ENCODE assay signal across 8 cellular contexts in genomic region chr1:2412395-2412772, GRCh38. TPM values are rescaled to one million over a fixed set of nuclear protein-coding genes. Genes with fewer than 3 reads are reported as not detected.
DNase-seq lines count a peak whose midpoint lies in the region; ATAC-seq and TF ChIP-seq lines count a peak whose summit lies in the region.

TSS of gene PEX10 (minus strand) at chr1:2412564. CDS start at chr1:2412502, 62 bp downstream.

- peak within 1 kb of the TSS; percentile 82 for H3K27ac Mint-ChIP-seq in activated CD4-positive, alpha-beta memory T cell treated with anti-CD3 and anti-CD28 coated beads for 36 hours

- under 1% methylated on average over 55 of the region's 55 CpGs for WGBS in liver

- H3K9me3 ChIP-seq in liver (ENCODE audit: control insufficient read depth in 4 of 4, low read length in 3 of 4) = no peaks in the 10 kb centered on the region

- H3K27me3 ChIP-seq in liver (ENCODE audit: control insufficient read depth in 4 of 4, insufficient read depth in 4 of 4, low read length in 3 of 4) = no peaks in the 10 kb centered on the region

- H3K27ac ChIP-seq in liver (ENCODE audit: low read depth in 1 of 2, low read length in 2 of 2) = peak within 1 kb of the TSS; percentile 81 to 95

- no peaks in the 10 kb centered on the region for H3K27me3 Mint-ChIP-seq in activated CD4-positive, alpha-beta memory T cell treated with anti-CD3 and anti-CD28 coated beads for 36 hours

- peaks cover 0 to 2% (median 0%) of the 10 kb centered on the region in 4 donors for H3K36me3 ChIP-seq in liver (ENCODE audit: control insufficient read depth in 4 of 4, insufficient read depth in 3 of 4, low read depth in 1 of 4, low read length in 3 of 4)

- peak; percentile 69 for ATAC-seq in GM19438 (IDR thresholded peaks at IDR 0.05; ENCODE audit: low read depth, unreplicated experiment)
- peak; percentile 76 for ATAC-seq in HG03571 (IDR thresholded peaks at IDR 0.05; ENCODE audit: unreplicated experiment)

- peak within 1 kb of the TSS; percentile 73 to 93 (median 90) for H3K4me3 ChIP-seq in liver (ENCODE audit: low read depth in 1 of 3, low read length in 3 of 3)

- peaks cover 7% of the 10 kb centered on the region for H3K36me3 Mint-ChIP-seq in activated CD4-positive, alpha-beta memory T cell treated with anti-CD3 and anti-CD28 coated beads for 36 hours

- intact Hi-C loops in activated CD4-positive, alpha-beta memory T cell treated with anti-CD3 and anti-CD28 coated beads for 36 hours (cut with micrococcal nuclease) = loop anchor here (1.0 to 10.0 kb wide), 5 partner anchors 21 to 498 kb away; partner anchors contain the start of genes CALML6, MORN1, PANK4 and RER1

- DNase-seq in CD1c-positive myeloid dendritic cell (ENCODE audit: extremely low spot score) (peak; percentile 98), NCI-H82 treated with DMSO at 0.1 percent for 48 hours (lab: John Stamatoyannopoulos, UW; ENCODE audit: unreplicated experiment) (peak; percentile 94), dermis microvascular lymphatic vessel endothelial cell (ENCODE audit: low read depth in 2 of 2) (peak; percentile 83 to 96)
- peak; percentile 99 for DNase-seq in activated CD4-positive, alpha-beta memory T cell treated with anti-CD3 and anti-CD28 coated beads for 36 hours
- peak; percentile 100 for DNase-seq in stimulated activated CD4-positive, alpha-beta T cell treated with anti-CD3 and anti-CD28 coated beads, Interleukin-4, amount 100 ng/mL, for 1 hour

- peaks cover 34% of the 10 kb centered on the region for H3K4me1 Mint-ChIP-seq in activated CD4-positive, alpha-beta memory T cell treated with anti-CD3 and anti-CD28 coated beads for 36 hours (ENCODE audit: low read depth)

- H3K9ac ChIP-seq in liver (ENCODE audit: low read depth in 1 of 2, low read length in 2 of 2) = peak within 1 kb of the TSS; percentile 29 to 82

- H3K4me3 Mint-ChIP-seq in activated CD4-positive, alpha-beta memory T cell treated with anti-CD3 and anti-CD28 coated beads for 36 hours = peak within 1 kb of the TSS; percentile 88

- TF ChIP-seq RAD21 in liver (IDR thresholded peaks at IDR 0.05) = no peak

- no peak for TF ChIP-seq CTCF in liver (IDR thresholded peaks at IDR 0.05; ENCODE audit: low read depth, low read length, missing input control)

- H3K9me3 Mint-ChIP-seq in activated CD4-positive, alpha-beta memory T cell treated with anti-CD3 and anti-CD28 coated beads for 36 hours = no peaks in the 10 kb centered on the region

- CTCF ChIA-PET in activated CD4-positive, alpha-beta memory T cell treated with anti-CD3 and anti-CD28 coated beads for 36 hours (lab: Charles Lee) = interaction anchor here (0.8 to 2.4 kb wide), 8 partner anchors 14 to 374 kb away, joined by 3 to 15 read pairs (median 6); partner anchors contain the start of genes FAAP20, MORN1, PANK4 and RER1

- POLR2A ChIA-PET in activated CD4-positive, alpha-beta memory T cell treated with anti-CD3 and anti-CD28 coated beads for 36 hours (lab: Charles Lee) = interaction anchor here (0.7 to 1.9 kb wide), 5 partner anchors 21 to 175 kb away, joined by 3 to 7 read pairs (median 5); partner anchors contain the start of genes MORN1, PANK4, PRXL2B and RER1

- peaks cover 19 to 65% (median 59%) of the 10 kb centered on the region in 4 donors for H3K4me1 ChIP-seq in liver (ENCODE audit: control insufficient read depth in 4 of 4, insufficient read depth in 4 of 4, low read length in 3 of 4)

TF ChIP-seq in liver, 16 proteins besides CTCF, POLR2A, EP300 and RAD21:
- TF ChIP-seq TAF1 (conservative IDR thresholded peaks at IDR 0.05) (no peak), FOXA1 (IDR thresholded peaks at IDR 0.05) (no peak), YY1 (IDR thresholded peaks at IDR 0.05) (no peak), SP1 (IDR thresholded peaks at IDR 0.05) (peak; percentile 48), HNF4G (IDR thresholded peaks at IDR 0.05) (no peak), GABPA (IDR thresholded peaks at IDR 0.05 in 1 of 2, conservative IDR thresholded peaks at IDR 0.05 in 1 of 2) (peak in 1 of 2 donors; percentile 79), EGR1 (IDR thresholded peaks at IDR 0.05; ENCODE audit: low read depth in 2 of 2) (peak in 1 of 2 donors; percentile 67)

RNA-seq across cellular contexts. Expression of gene PEX10, which starts in this region (rescaled TPM):
- 10 to 100 TPM; 14.8 to 15.4 TPM for total RNA-seq in activated CD4-positive, alpha-beta memory T cell treated with anti-CD3 and anti-CD28 coated beads for 36 hours
- total RNA-seq in dermis microvascular lymphatic vessel endothelial cell = 24.9 and 37.3 TPM in 2 replicates
- total RNA-seq in liver = 10 to 100 TPM; 10.7 to 16.4 TPM
- polyA plus RNA-seq in liver = 10 to 100 TPM in 1 of 2 donors, 1 to 10 TPM in 1; 6.2 to 12.9 TPM

Comparison
In these comparisons a context has a peak if more than half of its experiments do, and no peak if none do; other contexts are left out.
1. Peak in every context shown above with its lines: DNase-seq, ATAC-seq, H3K4me3 ChIP-seq and H3K27ac ChIP-seq.